Comparison of ENCODE assay signal across 9 cellular contexts in the genomic region with DNA sequence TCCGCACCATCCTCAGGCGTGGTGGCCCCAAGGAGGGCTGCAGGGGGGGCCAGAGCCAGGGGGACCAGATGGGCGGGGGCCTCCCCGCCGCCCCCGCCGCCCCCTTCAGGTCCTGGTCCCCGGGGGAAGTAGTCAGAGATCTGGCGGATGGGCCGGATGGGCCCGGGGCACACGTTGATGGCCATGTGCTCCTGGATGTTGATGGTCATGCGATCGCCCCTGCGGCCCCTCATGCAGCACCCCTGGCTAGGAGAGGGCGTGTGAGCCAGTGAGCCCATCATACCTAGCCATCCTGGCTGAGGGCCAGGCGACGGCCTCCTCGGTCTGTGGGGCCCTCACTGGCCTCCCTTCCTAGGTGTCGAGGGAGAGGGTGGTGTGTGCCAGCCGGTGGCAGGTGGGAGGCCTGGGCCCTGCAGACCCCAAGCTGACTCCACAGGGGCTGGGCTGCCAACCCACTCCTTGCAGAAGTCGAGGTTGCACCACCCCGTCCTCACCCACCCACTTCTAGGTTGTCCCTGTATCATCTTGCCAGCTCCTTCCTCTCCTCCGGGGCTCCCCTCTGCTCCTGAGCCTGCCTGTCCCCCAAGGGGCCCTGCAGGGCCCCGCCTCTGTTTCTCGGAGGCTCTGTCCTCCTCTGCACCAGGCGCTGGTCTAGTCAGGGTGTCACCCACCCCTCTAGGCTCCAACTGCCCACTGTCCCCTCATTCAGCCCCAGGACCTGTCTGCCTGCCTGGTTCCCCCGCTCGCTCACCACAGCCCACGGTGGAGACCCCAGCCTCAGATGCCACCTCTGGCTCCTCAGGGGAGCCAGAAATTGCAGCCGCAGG. TPM values are rescaled to one million over a fixed set of nuclear protein-coding genes. Genes with fewer than 3 reads are reported as not detected.
DNase-seq lines count a peak whose midpoint lies in the region; ATAC-seq, FAIRE-seq and TF ChIP-seq lines count a peak whose summit lies in the region.
"Had no signal": no experiment of that assay in that cellular context is flagged by ENCODE, and none has a peak within 500 bp of the region (broad histone marks: within the 10 kb centered on the region; RNA-seq: fewer than 3 reads in every experiment).

No MANE protein-coding gene starts in this region.

- no peaks in the 10 kb centered on the region for H3K9me1 ChIP-seq in endothelial cell of umbilical vein (replicated peaks; ENCODE audit: control insufficient read depth, extremely low read depth, insufficient read depth, low read length)

- H2AFZ ChIP-seq in endothelial cell of umbilical vein (ENCODE audit: low read depth, low read length) = peak overlapping the region; percentile 27

- intact Hi-C loops in endothelial cell of umbilical vein (cut with micrococcal nuclease) = no loop called here
- intact Hi-C loops in psoas muscle (cut with DNase I) = loop anchor here (5.0 kb wide), 1 partner anchor 148 kb away; a partner anchor contains a TSS

- ATAC-seq in psoas muscle (no peak), GM21576 (IDR thresholded peaks at IDR 0.05; ENCODE audit: unreplicated experiment) (no peak), GM21515 (IDR thresholded peaks at IDR 0.05; ENCODE audit: unreplicated experiment) (no peak)

- H3K4me2 ChIP-seq in endothelial cell of umbilical vein (ENCODE audit: insufficient read depth, low read length) = no peak overlapping the region

- H3K4me3 ChIP-seq in NT2/D1 (ENCODE audit: insufficient read length, low read depth) (peak overlapping the region; percentile 82), endothelial cell of umbilical vein (replicated peaks in 1 of 3; ENCODE audit: insufficient read depth in 1 of 3, low read depth in 1 of 3, low read length in 3 of 3) (peak overlapping the region in 1 of 3 experiments; percentile 30), psoas muscle (peak overlapping the region; percentile 52)

- no peaks in the 10 kb centered on the region for H3K9me3 ChIP-seq in NT2/D1 (ENCODE audit: insufficient read depth, low read length)
- no peaks in the 10 kb centered on the region for H3K9me3 ChIP-seq in endothelial cell of umbilical vein (replicated peaks; ENCODE audit: control insufficient read depth, insufficient read depth, low read length)
- H3K9me3 ChIP-seq in psoas muscle = no peaks in the 10 kb centered on the region

- H3K79me2 ChIP-seq in endothelial cell of umbilical vein (ENCODE audit: control insufficient read depth, insufficient read depth, low read length) = no peaks in the 10 kb centered on the region

- POLR2A ChIA-PET in endothelial cell of umbilical vein (lab: Charles Lee) = no interaction called here

- H3K27me3 ChIP-seq in NT2/D1 (ENCODE audit: insufficient read depth, insufficient read length) = peaks cover 7% of the 10 kb centered on the region
- peaks cover 19 to 28% of the 10 kb centered on the region in 2 experiments for H3K27me3 ChIP-seq in endothelial cell of umbilical vein (ENCODE audit: control insufficient read depth in 2 of 2, insufficient read depth in 2 of 2, low read length in 2 of 2)
- H3K27me3 ChIP-seq in psoas muscle (ENCODE audit: insufficient read depth in 3 of 3, low read length in 2 of 3) = peaks cover 0 to 45% (median 17%) of the 10 kb centered on the region in 3 donors

- 16 to 22% (median 18%) methylated on average over 25 to 31 of the region's 31 CpGs for WGBS in psoas muscle, 3 donors

- TF ChIP-seq CTCF in endothelial cell of umbilical vein (IDR thresholded peaks at IDR 0.05; ENCODE audit: extremely low read depth in 1 of 2, insufficient read depth in 1 of 2, low read depth in 1 of 2, low read length in 2 of 2) (no peak), psoas muscle (IDR thresholded peaks at IDR 0.05) (no peak)

- H3K27ac ChIP-seq in endothelial cell of umbilical vein (ENCODE audit: insufficient read depth, low read depth, low read length) (no peak overlapping the region), psoas muscle (no peak overlapping the region)

- in situ Hi-C loops in G401 (cut with HindIII; ENCODE audit: low sequenced_read_pairs) = no loop called here

- H3K9ac ChIP-seq in NT2/D1 (ENCODE audit: insufficient read length, low read depth) (peak overlapping the region; percentile 87), endothelial cell of umbilical vein (replicated peaks; ENCODE audit: extremely low read depth, insufficient read depth, low read length) (no peak overlapping the region)

- H3K4me1 ChIP-seq in NT2/D1 (ENCODE audit: insufficient read depth, insufficient read length) (peaks cover 19% of the 10 kb centered on the region), endothelial cell of umbilical vein (ENCODE audit: control insufficient read depth, extremely low read depth, insufficient read depth, low read length) (peaks cover 2% of the 10 kb centered on the region), psoas muscle (no peaks in the 10 kb centered on the region)

- TF ChIP-seq POLR2A in endothelial cell of umbilical vein (IDR thresholded peaks at IDR 0.05; ENCODE audit: low read depth, low read length) = no peak

- DNase-seq in G401 (ENCODE audit: low spot score) (peak; percentile 29), NT2/D1 (ENCODE audit: low read depth, low spot score) (no peak), endothelial cell of umbilical vein (ENCODE audit: low read depth, low spot score) (no peak), psoas muscle (no peak), OCI-M1 (lab: John Stamatoyannopoulos, UW) (no peak)
- DNase-seq: T1000 had no signal

- dilution Hi-C loops in endothelial cell of umbilical vein (cut with MboI; ENCODE audit: extremely low pct_ligation_motif_present, low sequenced_read_pairs) = no loop called here

- H4K20me1 ChIP-seq in endothelial cell of umbilical vein (replicated peaks; ENCODE audit: control insufficient read depth, extremely low read depth, insufficient read depth, low read length) = no peaks in the 10 kb centered on the region

- FAIRE-seq in endothelial cell of umbilical vein (lab: Jason Lieb, UNC) = no peak

- H3K36me3 ChIP-seq in NT2/D1 (ENCODE audit: insufficient read depth, insufficient read length, low read length) (peaks cover 23% of the 10 kb centered on the region), endothelial cell of umbilical vein (ENCODE audit: control insufficient read depth in 2 of 2, extremely low read depth in 1 of 2, insufficient read depth in 2 of 2, low read length in 2 of 2) (no peaks in the 10 kb centered on the region), psoas muscle (ENCODE audit: insufficient read depth in 1 of 2, low read depth in 1 of 2) (no peaks in the 10 kb centered on the region)

- no TSS peak for BruUV-seq in endothelial cell of umbilical vein (replicated peaks; lab: Mats Ljungman, UMichigan)

- CTCF ChIA-PET in endothelial cell of umbilical vein (lab: Charles Lee) = interaction anchor here (0.8 kb wide), 1 partner anchor 162 kb away, joined by 4 read pairs; no protein-coding TSS in a partner anchor

RNA-seq across cellular contexts. Expression of a gene that starts 0.6 kb away (rescaled TPM):
- not detected in 2 replicates for total RNA-seq in G401 (2014; rRNA removed; shearing (Covaris generic))
- total RNA-seq in endothelial cell of umbilical vein (0.58 and 0.60 TPM in 2 replicates), psoas muscle (under 1 TPM in 2 of 4 donors, not detected in 2; 0.11 to 0.51 TPM)
- polyA plus RNA-seq in endothelial cell of umbilical vein (0.63 and 1.1 TPM in 2 replicates), psoas muscle (under 1 TPM; 0.13 to 0.20 (median 0.15) TPM)
- 0.12 and 0.28 TPM in 2 replicates for polyA plus RNA-seq in endothelial cell of umbilical vein (2011; cell fraction: cytosol; rRNA removed)
- polyA plus RNA-seq in endothelial cell of umbilical vein (2011; cell fraction: nucleus; rRNA removed) = 4.5 and 4.6 TPM in 2 replicates
- 0.46 TPM in 1 of 2 replicates, not detected in the other for polyA plus RNA-seq in endothelial cell of umbilical vein (2012)
- polyA minus RNA-seq in endothelial cell of umbilical vein = 0.25 and 0.34 TPM in 2 replicates
- polyA minus RNA-seq in endothelial cell of umbilical vein (2011; cell fraction: cytosol; rRNA and poly(A)+ RNA removed) = not detected
- polyA minus RNA-seq in endothelial cell of umbilical vein (2011; cell fraction: nucleus; rRNA and poly(A)+ RNA removed) = 0.82 TPM in 2 replicates

RNA-seq across cellular contexts. Expression of a gene that starts 12.8 kb away (rescaled TPM):
- not detected in 2 replicates for total RNA-seq in G401 (2014; rRNA removed; shearing (Covaris generic))
- total RNA-seq in endothelial cell of umbilical vein = not detected in 2 replicates
- polyA plus RNA-seq in endothelial cell of umbilical vein = not detected in 2 replicates
- not detected in 2 replicates for polyA plus RNA-seq in endothelial cell of umbilical vein (2011; cell fraction: cytosol; rRNA removed)
- polyA plus RNA-seq in endothelial cell of umbilical vein (2011; cell fraction: nucleus; rRNA removed) = not detected in 2 replicates
- polyA plus RNA-seq in endothelial cell of umbilical vein (2012) = not detected in 2 replicates
- polyA minus RNA-seq in endothelial cell of umbilical vein = not detected in 2 replicates
- not detected for polyA minus RNA-seq in endothelial cell of umbilical vein (2011; cell fraction: cytosol; rRNA and poly(A)+ RNA removed)
- polyA minus RNA-seq in endothelial cell of umbilical vein (2011; cell fraction: nucleus; rRNA and poly(A)+ RNA removed) = not detected in 2 replicates
- not detected for total RNA-seq in psoas muscle
- not detected for polyA plus RNA-seq in psoas muscle
- total RNA-seq: epithelial cell of proximal tubule had no signal

RNA-seq across cellular contexts. Expression of a gene that starts 14.2 kb away (rescaled TPM):
- total RNA-seq in G401 (2014; rRNA removed; shearing (Covaris generic)) = 72.4 and 97.0 TPM in 2 replicates
- total RNA-seq in endothelial cell of umbilical vein (76.4 and 84.1 TPM in 2 replicates), psoas muscle (10 to 100 TPM; 30.5 to 43.3 (median 34.1) TPM)
- polyA plus RNA-seq in endothelial cell of umbilical vein (41.7 and 42.7 TPM in 2 replicates), psoas muscle (10 to 100 TPM; 59.8 to 86.9 (median 77.3) TPM)
- polyA plus RNA-seq in endothelial cell of umbilical vein (2011; cell fraction: cytosol; rRNA removed) = 41.6 and 53.4 TPM in 2 replicates
- polyA plus RNA-seq in endothelial cell of umbilical vein (2011; cell fraction: nucleus; rRNA removed) = 53.2 and 82.2 TPM in 2 replicates
- polyA plus RNA-seq in endothelial cell of umbilical vein (2012) = 48.9 and 55.5 TPM in 2 replicates
- 15.1 and 15.5 TPM in 2 replicates for polyA minus RNA-seq in endothelial cell of umbilical vein
- polyA minus RNA-seq in endothelial cell of umbilical vein (2011; cell fraction: cytosol; rRNA and poly(A)+ RNA removed) = 23.2 TPM
- 5.2 and 13.4 TPM in 2 replicates for polyA minus RNA-seq in endothelial cell of umbilical vein (2011; cell fraction: nucleus; rRNA and poly(A)+ RNA removed)

RNA-seq across cellular contexts. Expression of a gene that starts 14.8 kb away (rescaled TPM):
- 15.0 and 16.7 TPM in 2 replicates for total RNA-seq in G401 (2014; rRNA removed; shearing (Covaris generic))
- 8.6 and 8.7 TPM in 2 replicates for total RNA-seq in endothelial cell of umbilical vein
- 6.7 and 7.2 TPM in 2 replicates for polyA plus RNA-seq in endothelial cell of umbilical vein
- 8.2 and 8.8 TPM in 2 replicates for polyA plus RNA-seq in endothelial cell of umbilical vein (2011; cell fraction: cytosol; rRNA removed)
- polyA plus RNA-seq in endothelial cell of umbilical vein (2011; cell fraction: nucleus; rRNA removed) = 3.6 and 5.0 TPM in 2 replicates
- polyA plus RNA-seq in endothelial cell of umbilical vein (2012) = 5.0 and 6.0 TPM in 2 replicates
- 1.5 and 2.9 TPM in 2 replicates for polyA minus RNA-seq in endothelial cell of umbilical vein
- polyA minus RNA-seq in endothelial cell of umbilical vein (2011; cell fraction: cytosol; rRNA and poly(A)+ RNA removed) = 14.5 TPM
- 0.96 and 1.9 TPM in 2 replicates for polyA minus RNA-seq in endothelial cell of umbilical vein (2011; cell fraction: nucleus; rRNA and poly(A)+ RNA removed)
- 10 to 100 TPM; 18.9 to 22.0 (median 20.7) TPM for total RNA-seq in psoas muscle
- 10 to 100 TPM; 18.5 to 62.5 (median 23.1) TPM for polyA plus RNA-seq in psoas muscle

RNA-seq across cellular contexts. Expression of a gene that starts 20.9 kb away (rescaled TPM):
- 1.3 TPM in 1 of 2 replicates, not detected in the other for total RNA-seq in G401 (2014; rRNA removed; shearing (Covaris generic))
- 0.86 and 0.99 TPM in 2 replicates for total RNA-seq in endothelial cell of umbilical vein
- 0.37 and 0.59 TPM in 2 replicates for polyA plus RNA-seq in endothelial cell of umbilical vein
- 0.08 and 0.25 TPM in 2 replicates for polyA plus RNA-seq in endothelial cell of umbilical vein (2011; cell fraction: cytosol; rRNA removed)
- 1.4 and 1.7 TPM in 2 replicates for polyA plus RNA-seq in endothelial cell of umbilical vein (2011; cell fraction: nucleus; rRNA removed)
- 0.36 and 0.48 TPM in 2 replicates for polyA plus RNA-seq in endothelial cell of umbilical vein (2012)
- polyA minus RNA-seq in endothelial cell of umbilical vein = 0.76 TPM in 1 of 2 replicates, not detected in the other
- polyA minus RNA-seq in endothelial cell of umbilical vein (2011; cell fraction: cytosol; rRNA and poly(A)+ RNA removed) = not detected
- 0.43 TPM in 1 of 2 replicates, not detected in the other for polyA minus RNA-seq in endothelial cell of umbilical vein (2011; cell fraction: nucleus; rRNA and poly(A)+ RNA removed)
- total RNA-seq in psoas muscle = 1 to 10 TPM in 1 of 4 donors, under 1 TPM in 3; 0.17 to 1.9 (median 0.23) TPM
- polyA plus RNA-seq in psoas muscle = under 1 TPM; 0.13 to 0.62 (median 0.17) TPM
- total RNA-seq: epithelial cell of proximal tubule had no signal
